In the genomic region with DNA sequence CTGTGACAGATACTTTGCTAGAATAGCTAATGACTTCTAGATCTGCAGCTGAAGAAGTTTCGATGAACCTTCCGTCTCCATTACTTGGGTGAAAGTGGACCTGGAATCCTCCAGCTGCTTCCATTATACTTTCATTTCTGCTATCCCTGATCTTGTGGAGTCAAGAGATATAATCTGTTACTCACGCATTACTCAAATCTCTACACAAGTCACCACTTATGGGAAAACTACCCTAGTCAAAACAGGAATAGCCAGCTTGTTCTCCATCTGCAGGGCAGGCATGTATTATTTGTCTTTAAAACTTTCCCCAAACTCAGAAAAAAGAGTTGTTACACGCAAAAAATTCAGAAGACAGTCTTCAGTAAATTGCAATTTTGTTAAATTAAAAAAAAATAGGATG, we compare ENCODE assay signal across 16 cellular contexts. TPM values are rescaled to one million over a fixed set of nuclear protein-coding genes. Genes with fewer than 3 reads are reported as not detected.
DNase-seq lines count a peak whose midpoint lies in the region; ATAC-seq, FAIRE-seq and TF ChIP-seq lines count a peak whose summit lies in the region.
"Had no signal": no experiment of that assay in that cellular context is flagged by ENCODE, and none has a peak within 500 bp of the region (broad histone marks: within the 10 kb centered on the region; RNA-seq: fewer than 3 reads in every experiment).

No MANE protein-coding gene starts in this region.

- POLR2A ChIA-PET in PC-3 (lab: Charles Lee; ENCODE audit: unreplicated experiment): interaction anchor here (0.7 kb wide), 1 partner anchor 119 kb away, joined by 3 read pairs; no protein-coding TSS in a partner anchor
- POLR2A ChIA-PET in GM12878 (lab: Charles Lee): no interaction called here

- 52% methylated on average over 4 of the region's 4 CpGs for WGBS in GM12878 (ENCODE audit: insufficient coverage, insufficient replicate concordance, low lambda C conversion rate, missing lambda C conversion rate)

- H4K20me1 ChIP-seq in PC-3 (ENCODE audit: low read length): peaks cover 13% of the 10 kb centered on the region
- no peaks in the 10 kb centered on the region for H4K20me1 ChIP-seq in GM12878 (ENCODE audit: control insufficient read depth, insufficient read depth)

- peak overlapping the region; percentile 61 for H3K27ac ChIP-seq in PC-3 (ENCODE audit: low read length)
- no peak overlapping the region for H3K27ac ChIP-seq in GM12878 (ENCODE audit: control insufficient read depth, insufficient read depth)

- H3K9me3 ChIP-seq in PC-3 (ENCODE audit: low read length) (no peaks in the 10 kb centered on the region), GM12878 (replicated peaks; ENCODE audit: control insufficient read depth, insufficient read depth, low read length) (no peaks in the 10 kb centered on the region)
- H3K9me3 ChIP-seq: BE2C had no signal

- in situ Hi-C loops in GM12878 (cut with MboI): no loop called here

- TF ChIP-seq POLR2A in GM12891 (IDR thresholded peaks at IDR 0.05; ENCODE audit: low read depth, low read length) (no peak), GM12878 (IDR thresholded peaks at IDR 0.05; ENCODE audit: low read depth, low read length) (no peak)

- DNase-seq in GM12891 (ENCODE audit: insufficient read length, low spot score): no peak
- DNase-seq in PC-3: peak; percentile 97
- no peak for DNase-seq in GM12878 (ENCODE audit: low read depth, low spot score)
- no peak for DNase-seq in neural crest cell (ENCODE audit: low read depth, low spot score)
- DNase-seq in NCI-H1048 (lab: John Stamatoyannopoulos, UW): no peak
- DNase-seq in stimulated activated CD4-positive, alpha-beta T cell treated with anti-CD3 and anti-CD28 coated beads, Interleukin-2, amount 100 ng/mL, for 24 hours: no peak
- DNase-seq in osteocyte (ENCODE audit: extremely low spot score, unreplicated experiment): no peak
- DNase-seq: BE2C; CD8-positive, alpha-beta memory T cell; NCI-H1105; NCI-H187; NCI-H446; NCI-H748 treated with DMSO at 0.1 percent for 48 hours; SIG-M5; SW 1271 had no signal

- no peaks in the 10 kb centered on the region for H3K9me3 Mint-ChIP-seq in neural crest cell
- H3K9me3 Mint-ChIP-seq in osteocyte (ENCODE audit: unreplicated experiment): no peaks in the 10 kb centered on the region
- H3K9me3 Mint-ChIP-seq: CD8-positive, alpha-beta memory T cell had no signal

- SMC1A ChIA-PET in GM12878 (lab: Charles Lee; ENCODE audit: uncharacterized antibody, unreplicated experiment): interaction anchor here (0.9 to 3.9 kb wide), 9 partner anchors 9 to 131 kb away, joined by 3 to 13 read pairs (median 5); no protein-coding TSS in a partner anchor

- H3K27me3 Mint-ChIP-seq in neural crest cell (ENCODE audit: low read depth) (no peaks in the 10 kb centered on the region), osteocyte (ENCODE audit: unreplicated experiment) (no peaks in the 10 kb centered on the region)

- H3K36me3 ChIP-seq in PC-3 (ENCODE audit: low read depth, low read length): no peaks in the 10 kb centered on the region
- H3K36me3 ChIP-seq in GM12878 (ENCODE audit: control insufficient read depth in 2 of 2, insufficient read depth in 2 of 2, low read length in 1 of 2): no peaks in the 10 kb centered on the region

- H3F3A ChIP-seq in PC-3 (ENCODE audit: low read length, unreplicated experiment): no peaks in the 10 kb centered on the region

- peak overlapping the region; percentile 64 for H3K4me2 ChIP-seq in PC-3 (ENCODE audit: low read length)
- no peak overlapping the region; the same call in 1 of the 2 replicates for H3K4me2 ChIP-seq in GM12878 (ENCODE audit: control insufficient read depth, insufficient read depth)

- CTCF ChIA-PET in PC-3 (lab: Charles Lee): interaction anchor here (1.0 kb wide), 1 partner anchor 131 kb away, joined by 5 read pairs; no protein-coding TSS in a partner anchor
- CTCF ChIA-PET in GM12878 (lab: Yijun Ruan, JAX): interaction anchor here (1.0 kb wide), 1 partner anchor 30 kb away, joined by 3 read pairs; no protein-coding TSS in a partner anchor

- no peak; a peak in 1 of 4 replicates for TF ChIP-seq EP300 in GM12878 (IDR thresholded peaks at IDR 0.05; ENCODE audit: borderline replicate concordance in 1 of 2, control insufficient read depth in 1 of 2, low read depth in 2 of 2, low read length in 2 of 2)

- H3K36me3 Mint-ChIP-seq in neural crest cell (ENCODE audit: low read depth) (peaks cover 3% of the 10 kb centered on the region), osteocyte (ENCODE audit: unreplicated experiment) (no peaks in the 10 kb centered on the region)

- H3K4me1 ChIP-seq in PC-3 (ENCODE audit: insufficient read depth, low read length): peaks cover 40% of the 10 kb centered on the region
- peaks cover 10% of the 10 kb centered on the region for H3K4me1 ChIP-seq in GM12878 (ENCODE audit: control insufficient read depth, insufficient read depth, low read length)

- H3K79me2 ChIP-seq in PC-3 (ENCODE audit: low read length): peaks cover 36% of the 10 kb centered on the region
- H3K79me2 ChIP-seq in GM12878 (ENCODE audit: control insufficient read depth, insufficient read depth, low read length): peaks cover 26% of the 10 kb centered on the region

- H3K9me2 ChIP-seq in PC-3 (replicated peaks; ENCODE audit: low read length): no peaks in the 10 kb centered on the region

- H3K27me3 ChIP-seq in PC-3 (ENCODE audit: low read length): no peaks in the 10 kb centered on the region
- H3K27me3 ChIP-seq in GM12878 (replicated peaks in 1 of 2; ENCODE audit: control insufficient read depth in 2 of 2, insufficient read depth in 2 of 2, low read length in 1 of 2): no peaks in the 10 kb centered on the region
- H3K27me3 ChIP-seq: BE2C had no signal

- TF ChIP-seq CTCF in PC-3 (conservative IDR thresholded peaks at IDR 0.05; ENCODE audit: low read depth, low read length) (no peak), GM12878 (IDR thresholded peaks at IDR 0.05 in 2 of 3, conservative IDR thresholded peaks at IDR 0.05 in 1 of 3; ENCODE audit: control insufficient read depth in 2 of 3, extremely low read depth in 1 of 3, insufficient read depth in 1 of 3, low read depth in 3 of 3, low read length in 3 of 3) (no peak), neural crest cell (conservative IDR thresholded peaks at IDR 0.05) (no peak), osteocyte (IDR thresholded peaks at IDR 0.05) (no peak)

- RAD21 ChIA-PET in GM12878 (lab: Charles Lee; ENCODE audit: unreplicated experiment): interaction anchor here (1.0 to 2.0 kb wide), 4 partner anchors 10 to 56 kb away, joined by 3 to 5 read pairs (median 4); no protein-coding TSS in a partner anchor

- H3K4me1 Mint-ChIP-seq in neural crest cell (peaks cover 27% of the 10 kb centered on the region), osteocyte (ENCODE audit: unreplicated experiment) (peaks cover 26% of the 10 kb centered on the region)

- peak overlapping the region; percentile 23 for H3K4me3 ChIP-seq in PC-3 (ENCODE audit: low read length)
- no peak overlapping the region for H3K4me3 ChIP-seq in GM12878

- FAIRE-seq in GM12891 (lab: Jason Lieb, UNC) (no peak), GM12878 (lab: Jason Lieb, UNC) (no peak)
- FAIRE-seq: GM18507 had no signal

- H3K27ac Mint-ChIP-seq in neural crest cell (ENCODE audit: unreplicated experiment) (no peak overlapping the region), osteocyte (ENCODE audit: unreplicated experiment) (no peak overlapping the region)

- BruUV-seq in PC-3 (replicated peaks; lab: Mats Ljungman, UMichigan) (no TSS peak), GM12878 (replicated peaks; lab: Mats Ljungman, UMichigan) (no TSS peak)

- no peak for TF ChIP-seq RAD21 in GM12878 (IDR thresholded peaks at IDR 0.05; ENCODE audit: insufficient read depth, low read depth, low read length)

- H3K4me3 Mint-ChIP-seq in neural crest cell: peak overlapping the region; percentile 33
- no peak overlapping the region for H3K4me3 Mint-ChIP-seq in osteocyte (ENCODE audit: unreplicated experiment)

- intact Hi-C loops in PC-3 (cut with micrococcal nuclease) (no loop called here), GM12878 (cut with micrococcal nuclease; ENCODE audit: unreplicated experiment) (no loop called here)

- H3K9ac ChIP-seq in PC-3 (ENCODE audit: low read length) (peak overlapping the region; percentile 6; the same call in 1 of the 2 replicates), GM12878 (ENCODE audit: control insufficient read depth, insufficient read depth, low read length) (no peak overlapping the region)

- H2AFZ ChIP-seq in PC-3 (ENCODE audit: low read length): peak overlapping the region; percentile 25
- no peak overlapping the region for H2AFZ ChIP-seq in GM12878 (ENCODE audit: control insufficient read depth, low read depth, low read length)

- ATAC-seq in PC-3: no peak
- no peak for ATAC-seq in GM12878

TF ChIP-seq in GM12891, 5 proteins besides CTCF, POLR2A, EP300 and RAD21 (continues in another document):
- TF ChIP-seq SPI1 (IDR thresholded peaks at IDR 0.05; ENCODE audit: low read depth, low read length) (peak; percentile 29; the same call in 1 of the 2 replicates), PAX5 (IDR thresholded peaks at IDR 0.05; ENCODE audit: insufficient read depth, low read length, severe bottlenecking) (no peak), TAF1 (IDR thresholded peaks at IDR 0.05; ENCODE audit: low read depth, low read length) (no peak)

TF ChIP-seq in GM12878, 131 proteins besides CTCF, POLR2A, EP300 and RAD21 (continues in another document):
- TF ChIP-seq PAX8 (IDR thresholded peaks at IDR 0.05) (no peak), STAT3 (IDR thresholded peaks at IDR 0.05; ENCODE audit: low read depth, low read length) (no peak)

RNA-seq across cellular contexts. Expression of gene KTN1, which starts 2.8 kb away (rescaled TPM):
- polyA plus RNA-seq in GM12891 (2012; ENCODE audit: low read depth, missing spikeins): 50.7 TPM
- total RNA-seq in PC-3 (2014; rRNA removed): 249 and 251 TPM in 2 replicates
- total RNA-seq in GM12878 (2013; cell fraction: nucleolus; rRNA removed): 248 and 283 TPM in 2 replicates
- 56.5 and 76.5 TPM in 2 replicates for total RNA-seq in GM12878 (2014; rRNA removed)
- 149 and 150 TPM in 2 replicates for total RNA-seq in GM12878 (2014; rRNA removed; fragmentation: Illumina TruSeq; extraction: Trizol)
- total RNA-seq in GM12878 (2021): 87.5 and 92.1 TPM in 2 replicates
- polyA plus RNA-seq in GM12878 (2011; ENCODE audit: low read depth): 33.0 TPM
- 81.0 and 164 TPM in 2 replicates for polyA plus RNA-seq in GM12878 (2011; rRNA removed)
- polyA plus RNA-seq in GM12878 (2011; cell fraction: cytosol; rRNA removed): 14.2 and 15.8 TPM in 2 replicates
- polyA plus RNA-seq in GM12878 (2011; cell fraction: nucleus; rRNA removed): 75.8 and 81.3 TPM in 2 replicates
- polyA plus RNA-seq in GM12878 (2012): 53.8 and 73.2 TPM in 2 replicates
- polyA plus RNA-seq in GM12878 (2014; fragmentation: Illumina TruSeq; extraction: Trizol): 109 and 134 TPM in 2 replicates
- polyA plus RNA-seq in GM12878 (2014; fragmentation: Nextera tagmentation; extraction: Ambion mirVana): 10 to 100 TPM; 52.9 to 79.5 TPM
- polyA plus RNA-seq in GM12878 (2014; rRNA removed): 42.5 and 50.6 TPM in 2 replicates
- 100 to 1,000 TPM; 112 to 154 TPM for polyA plus RNA-seq in GM12878 (2016; fragmentation: Nextera tagmentation; extraction: Ambion mirVana)
- 30.6 and 47.9 TPM in 2 replicates for polyA minus RNA-seq in GM12878 (2011; rRNA and poly(A)+ RNA removed)
- 24.3 and 33.7 TPM in 2 replicates for polyA minus RNA-seq in GM12878 (2011; cell fraction: cytosol; rRNA and poly(A)+ RNA removed)
- polyA minus RNA-seq in GM12878 (2011; cell fraction: nucleus; rRNA and poly(A)+ RNA removed): 87.5 and 128 TPM in 2 replicates
- total RNA-seq in neural crest cell: 118 and 124 TPM in 2 replicates
- total RNA-seq in osteocyte: 138 and 146 TPM in 2 replicates
